Comparison of ENCODE assay signal across 1 cellular context in the genomic region with DNA sequence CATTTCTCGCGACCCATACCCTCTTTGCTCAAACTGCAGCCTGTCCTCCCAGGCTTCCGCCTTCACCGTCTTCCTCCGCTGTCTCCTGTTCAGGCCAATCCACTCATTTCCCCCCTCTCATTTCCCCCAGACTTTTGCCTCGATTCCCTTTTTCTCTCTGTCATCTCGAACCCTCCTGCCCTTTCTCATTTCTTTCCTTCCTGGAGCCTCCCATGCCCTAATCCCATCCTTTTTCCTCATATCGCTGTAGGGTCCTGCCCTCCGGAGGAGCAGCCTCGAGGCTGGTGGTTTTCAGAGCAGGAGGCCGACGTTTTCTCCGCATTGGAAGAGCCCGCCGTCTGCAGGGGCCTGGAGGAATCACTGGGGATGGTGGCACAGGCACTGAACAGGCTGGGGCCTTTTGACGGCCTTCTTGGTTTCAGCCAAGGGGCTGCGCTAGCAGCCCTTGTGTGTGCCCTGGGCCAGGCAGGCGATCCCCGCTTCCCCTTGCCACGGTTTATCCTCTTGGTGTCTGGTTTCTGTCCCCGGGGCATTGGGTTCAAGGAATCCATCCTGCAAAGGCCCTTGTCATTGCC.
TF ChIP-seq lines count a peak whose summit lies in the region.

No MANE protein-coding gene starts in this region.

TF ChIP-seq in K562, 482 proteins besides CTCF, POLR2A, EP300 and RAD21 (continued from another document):
- TF ChIP-seq KLF1 (tag; IDR thresholded peaks at IDR 0.05) = no peak
- peak; percentile 54; the same call in 1 of the 2 replicates for TF ChIP-seq ZNF316 (IDR thresholded peaks at IDR 0.05)
- TF ChIP-seq SMARCA5 (IDR thresholded peaks at IDR 0.05) = peak; percentile 66; the same call in 1 of the 2 replicates
- TF ChIP-seq, protein P1, sequence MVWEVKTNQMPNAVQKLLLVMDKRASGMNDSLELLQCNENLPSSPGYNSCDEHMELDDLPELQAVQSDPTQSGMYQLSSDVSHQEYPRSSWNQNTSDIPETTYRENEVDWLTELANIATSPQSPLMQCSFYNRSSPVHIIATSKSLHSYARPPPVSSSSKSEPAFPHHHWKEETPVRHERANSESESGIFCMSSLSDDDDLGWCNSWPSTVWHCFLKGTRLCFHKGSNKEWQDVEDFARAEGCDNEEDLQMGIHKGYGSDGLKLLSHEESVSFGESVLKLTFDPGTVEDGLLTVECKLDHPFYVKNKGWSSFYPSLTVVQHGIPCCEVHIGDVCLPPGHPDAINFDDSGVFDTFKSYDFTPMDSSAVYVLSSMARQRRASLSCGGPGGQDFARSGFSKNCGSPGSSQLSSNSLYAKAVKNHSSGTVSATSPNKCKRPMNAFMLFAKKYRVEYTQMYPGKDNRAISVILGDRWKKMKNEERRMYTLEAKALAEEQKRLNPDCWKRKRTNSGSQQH (CRISPR knock-in tag; IDR thresholded peaks at IDR 0.05) = peak; percentile 27; the same call in 1 of the 2 replicates
- TF ChIP-seq MIER1 (IDR thresholded peaks at IDR 0.05; ENCODE audit: low read depth) = peak; percentile 27; the same call in 1 of the 2 replicates
- peak; percentile 52; the same call in 1 of the 2 replicates for TF ChIP-seq SMARCE1 (IDR thresholded peaks at IDR 0.05)
- TF ChIP-seq TAF15 (IDR thresholded peaks at IDR 0.05; ENCODE audit: low read depth, low read length) = no peak
- TF ChIP-seq, protein P2, sequence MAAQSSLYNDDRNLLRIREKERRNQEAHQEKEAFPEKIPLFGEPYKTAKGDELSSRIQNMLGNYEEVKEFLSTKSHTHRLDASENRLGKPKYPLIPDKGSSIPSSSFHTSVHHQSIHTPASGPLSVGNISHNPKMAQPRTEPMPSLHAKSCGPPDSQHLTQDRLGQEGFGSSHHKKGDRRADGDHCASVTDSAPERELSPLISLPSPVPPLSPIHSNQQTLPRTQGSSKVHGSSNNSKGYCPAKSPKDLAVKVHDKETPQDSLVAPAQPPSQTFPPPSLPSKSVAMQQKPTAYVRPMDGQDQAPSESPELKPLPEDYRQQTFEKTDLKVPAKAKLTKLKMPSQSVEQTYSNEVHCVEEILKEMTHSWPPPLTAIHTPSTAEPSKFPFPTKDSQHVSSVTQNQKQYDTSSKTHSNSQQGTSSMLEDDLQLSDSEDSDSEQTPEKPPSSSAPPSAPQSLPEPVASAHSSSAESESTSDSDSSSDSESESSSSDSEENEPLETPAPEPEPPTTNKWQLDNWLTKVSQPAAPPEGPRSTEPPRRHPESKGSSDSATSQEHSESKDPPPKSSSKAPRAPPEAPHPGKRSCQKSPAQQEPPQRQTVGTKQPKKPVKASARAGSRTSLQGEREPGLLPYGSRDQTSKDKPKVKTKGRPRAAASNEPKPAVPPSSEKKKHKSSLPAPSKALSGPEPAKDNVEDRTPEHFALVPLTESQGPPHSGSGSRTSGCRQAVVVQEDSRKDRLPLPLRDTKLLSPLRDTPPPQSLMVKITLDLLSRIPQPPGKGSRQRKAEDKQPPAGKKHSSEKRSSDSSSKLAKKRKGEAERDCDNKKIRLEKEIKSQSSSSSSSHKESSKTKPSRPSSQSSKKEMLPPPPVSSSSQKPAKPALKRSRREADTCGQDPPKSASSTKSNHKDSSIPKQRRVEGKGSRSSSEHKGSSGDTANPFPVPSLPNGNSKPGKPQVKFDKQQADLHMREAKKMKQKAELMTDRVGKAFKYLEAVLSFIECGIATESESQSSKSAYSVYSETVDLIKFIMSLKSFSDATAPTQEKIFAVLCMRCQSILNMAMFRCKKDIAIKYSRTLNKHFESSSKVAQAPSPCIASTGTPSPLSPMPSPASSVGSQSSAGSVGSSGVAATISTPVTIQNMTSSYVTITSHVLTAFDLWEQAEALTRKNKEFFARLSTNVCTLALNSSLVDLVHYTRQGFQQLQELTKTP (IDR thresholded peaks at IDR 0.05; ENCODE audit: low read depth in 1 of 2, partially characterized antibody in 2 of 2) = peak in 1 of 2 experiments; percentile 43
- 0 out of 4 replicates have a peak, but pooled peaks of 1 of the 2 experiments have one; percentile 5 for TF ChIP-seq TRIM24 (IDR thresholded peaks at IDR 0.05)
